8 cellular contexts compared by ENCODE assay signal in the genomic region with DNA sequence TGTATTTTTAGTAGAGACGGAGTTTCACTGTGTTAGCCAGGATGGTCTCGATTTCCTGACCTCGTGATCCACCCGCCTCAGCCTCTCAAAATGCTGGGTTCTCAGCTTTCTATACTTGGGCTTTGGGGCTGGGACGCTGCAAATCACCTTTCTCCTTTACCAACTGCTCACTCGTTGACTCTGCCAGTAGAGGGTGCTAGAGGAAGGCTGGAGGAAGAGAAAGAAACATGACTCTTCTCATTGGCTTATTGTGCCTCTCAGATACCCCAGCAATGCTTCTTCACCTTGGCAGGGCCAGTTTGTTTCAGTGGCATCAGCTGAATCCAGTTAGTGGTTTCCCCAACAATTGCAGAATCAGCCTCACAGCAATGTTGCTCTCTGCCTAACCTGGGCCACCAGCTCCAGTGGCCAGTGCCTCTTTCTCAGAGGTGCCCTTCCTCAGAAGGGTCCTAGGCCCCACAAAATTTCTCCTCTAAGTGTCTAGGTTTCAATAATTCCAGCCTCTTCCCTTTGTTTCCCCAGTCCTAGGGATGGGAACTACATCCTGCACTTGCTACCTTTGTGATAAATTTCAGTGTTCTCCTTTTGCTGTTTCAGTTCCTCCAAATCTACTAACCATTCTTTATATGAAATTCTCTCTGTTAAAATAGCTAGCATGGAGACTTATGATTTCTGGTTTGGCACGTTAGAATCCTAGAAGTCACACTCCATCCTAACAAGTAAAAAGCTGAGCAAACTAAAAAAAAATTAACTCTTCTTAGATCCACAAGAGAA.
DNase-seq lines count a peak whose midpoint lies in the region; ATAC-seq lines count a peak whose summit lies in the region.

No MANE protein-coding gene starts in this region.

- H3K4me1 Mint-ChIP-seq in activated T-helper 2 cell treated with anti-CD3 and anti-CD28 coated beads, Interferon-gamma antibody, Interleukin-2, Interleukin-4, amounts not matched to agents 10 μg/mL and 5 μg/mL and 100 μg/mL, durations not matched to agents 14 hours and 24 hours and 36 hours (ENCODE audit: low read depth): no peaks in the 10 kb centered on the region
- no peaks in the 10 kb centered on the region for H3K4me1 Mint-ChIP-seq in effector memory CD8-positive, alpha-beta T cell (ENCODE audit: low read depth in 2 of 2)

- no peak overlapping the region for H3K27ac Mint-ChIP-seq in activated T-helper 2 cell treated with anti-CD3 and anti-CD28 coated beads, Interferon-gamma antibody, Interleukin-2, Interleukin-4, amounts not matched to agents 10 μg/mL and 5 μg/mL and 100 μg/mL, durations not matched to agents 14 hours and 24 hours and 36 hours
- no peak overlapping the region for H3K27ac Mint-ChIP-seq in effector memory CD8-positive, alpha-beta T cell

- intact Hi-C loops in activated T-helper 2 cell treated with anti-CD3 and anti-CD28 coated beads, Interferon-gamma antibody, Interleukin-2, Interleukin-4, amounts not matched to agents 10 μg/mL and 5 μg/mL and 100 μg/mL, durations not matched to agents 14 hours and 24 hours and 36 hours (cut with micrococcal nuclease): loop anchor here (1.0 kb wide), 1 partner anchor 583 kb away; no protein-coding TSS in a partner anchor

- H3K9me3 Mint-ChIP-seq in activated T-helper 2 cell treated with anti-CD3 and anti-CD28 coated beads, Interferon-gamma antibody, Interleukin-2, Interleukin-4, amounts not matched to agents 10 μg/mL and 5 μg/mL and 100 μg/mL, durations not matched to agents 14 hours and 24 hours and 36 hours: peaks cover 8% of the 10 kb centered on the region
- no peaks in the 10 kb centered on the region for H3K9me3 Mint-ChIP-seq in effector memory CD8-positive, alpha-beta T cell

- DNase-seq in CD1c-positive myeloid dendritic cell (ENCODE audit: extremely low spot score) (peak; percentile 3), NCI-H345 treated with DMSO at 0.1 percent for 48 hours (lab: John Stamatoyannopoulos, UW; ENCODE audit: unreplicated experiment) (peak; percentile 50), islet precursor cell (peak; percentile 73)
- peak; percentile 9 for DNase-seq in activated T-helper 2 cell treated with anti-CD3 and anti-CD28 coated beads, Interferon-gamma antibody, Interleukin-2, Interleukin-4, amounts not matched to agents 10 μg/mL and 5 μg/mL and 100 μg/mL, durations not matched to agents 14 hours and 24 hours and 36 hours (ENCODE audit: low spot score)
- no peak for DNase-seq in effector memory CD8-positive, alpha-beta T cell
- no peak for DNase-seq in effector CD8-positive, alpha-beta T cell (lab: John Stamatoyannopoulos, UW)

- no peak overlapping the region for H3K4me3 Mint-ChIP-seq in activated T-helper 2 cell treated with anti-CD3 and anti-CD28 coated beads, Interferon-gamma antibody, Interleukin-2, Interleukin-4, amounts not matched to agents 10 μg/mL and 5 μg/mL and 100 μg/mL, durations not matched to agents 14 hours and 24 hours and 36 hours (ENCODE audit: low read depth)
- no peak overlapping the region for H3K4me3 Mint-ChIP-seq in effector memory CD8-positive, alpha-beta T cell

- no peaks in the 10 kb centered on the region for H3K27me3 Mint-ChIP-seq in activated T-helper 2 cell treated with anti-CD3 and anti-CD28 coated beads, Interferon-gamma antibody, Interleukin-2, Interleukin-4, amounts not matched to agents 10 μg/mL and 5 μg/mL and 100 μg/mL, durations not matched to agents 14 hours and 24 hours and 36 hours (ENCODE audit: low read depth)
- peaks cover 46 to 55% of the 10 kb centered on the region in 2 donors for H3K27me3 Mint-ChIP-seq in effector memory CD8-positive, alpha-beta T cell

- no peaks in the 10 kb centered on the region for H3K36me3 Mint-ChIP-seq in activated T-helper 2 cell treated with anti-CD3 and anti-CD28 coated beads, Interferon-gamma antibody, Interleukin-2, Interleukin-4, amounts not matched to agents 10 μg/mL and 5 μg/mL and 100 μg/mL, durations not matched to agents 14 hours and 24 hours and 36 hours (ENCODE audit: low read depth)
- H3K36me3 Mint-ChIP-seq in effector memory CD8-positive, alpha-beta T cell (ENCODE audit: insufficient read depth): no peaks in the 10 kb centered on the region

- ATAC-seq in GM18502 (IDR thresholded peaks at IDR 0.05; ENCODE audit: poor library complexity, unreplicated experiment) (peak; percentile 81), HG03159 (IDR thresholded peaks at IDR 0.05; ENCODE audit: unreplicated experiment) (peak; percentile 80)
- ATAC-seq in effector memory CD8-positive, alpha-beta T cell (replicated peaks): no peak

Comparison
In these comparisons a context has a peak if more than half of its experiments do, and no peak if none do; other contexts are left out.
1. DNase-seq: peak in CD1c-positive myeloid dendritic cell (single experiment), NCI-H345 treated with DMSO at 0.1 percent for 48 hours (single experiment), activated T-helper 2 cell treated with anti-CD3 and anti-CD28 coated beads, Interferon-gamma antibody, Interleukin-2, Interleukin-4, amounts not matched to agents 10 μg/mL and 5 μg/mL and 100 μg/mL, durations not matched to agents 14 hours and 24 hours and 36 hours (single experiment) and islet precursor cell (single experiment); none in effector memory CD8-positive, alpha-beta T cell (0 of 3) and effector CD8-positive, alpha-beta T cell (single experiment).